11 cellular contexts compared by ENCODE assay signal in genomic region chr12:130162267-130162666, GRCh38. TPM values are rescaled to one million over a fixed set of nuclear protein-coding genes. Genes with fewer than 3 reads are reported as not detected.
A peak's percentile ranks its signal among the peaks of the same experiment; 100 is the strongest.
DNase-seq lines count a peak whose midpoint lies in the region; ATAC-seq and TF ChIP-seq lines count a peak whose summit lies in the region.
"Had no signal": no experiment of that assay in that cellular context is flagged by ENCODE, and none has a peak within 500 bp of the region (broad histone marks: within the 10 kb centered on the region; RNA-seq: fewer than 3 reads in every experiment).

Gene FZD10, plus strand, starts transcription at chr12:130162464. Its CDS starts 479 bp downstream, at chr12:130162943.

- peak; percentile 45 for ATAC-seq in upper lobe of right lung

- H3K27ac Mint-ChIP-seq in activated CD4-positive, alpha-beta T cell treated with anti-CD3 and anti-CD28 coated beads, Interleukin-2, amount 10 ng/mL, durations not matched to agents 7 days and 5 days: peak within 1 kb of the TSS; percentile 19
- H3K27ac Mint-ChIP-seq in CD4-positive, alpha-beta memory T cell: no peak within 1 kb of the TSS

- intact Hi-C loops in upper lobe of right lung (cut with DNase I): no loop called here
- intact Hi-C loops in CD4-positive, alpha-beta memory T cell (cut with micrococcal nuclease): no loop called here

- peaks cover 2% of the 10 kb centered on the region for H3K36me3 Mint-ChIP-seq in activated CD4-positive, alpha-beta T cell treated with anti-CD3 and anti-CD28 coated beads, Interleukin-2, amount 10 ng/mL, durations not matched to agents 7 days and 5 days (ENCODE audit: low read depth)
- no peaks in the 10 kb centered on the region for H3K36me3 Mint-ChIP-seq in CD4-positive, alpha-beta memory T cell

- H3K4me3 ChIP-seq in mucosa of stomach (ENCODE audit: low read length) (no peak within 1 kb of the TSS), upper lobe of right lung (peak within 1 kb of the TSS; percentile 42)
- no peak within 1 kb of the TSS for H3K4me3 ChIP-seq in CD4-positive, alpha-beta memory T cell (ENCODE audit: low read length in 2 of 2)

- peak within 1 kb of the TSS; percentile 2 for H3K9ac ChIP-seq in mucosa of stomach (ENCODE audit: low read length)

- CTCF ChIA-PET in activated CD4-positive, alpha-beta T cell treated with anti-CD3 and anti-CD28 coated beads, Interleukin-2, amount 10 ng/mL, durations not matched to agents 7 days and 5 days (lab: Charles Lee): no interaction called here
- CTCF ChIA-PET in CD4-positive, alpha-beta memory T cell (lab: Charles Lee; ENCODE audit: partially characterized antibody): no interaction called here

- peaks cover 42% of the 10 kb centered on the region for H3K27me3 Mint-ChIP-seq in activated CD4-positive, alpha-beta T cell treated with anti-CD3 and anti-CD28 coated beads, Interleukin-2, amount 10 ng/mL, durations not matched to agents 7 days and 5 days
- H3K27me3 Mint-ChIP-seq in CD4-positive, alpha-beta memory T cell: peaks cover 20 to 26% of the 10 kb centered on the region in 2 donors

- DNase-seq in activated CD4-positive, alpha-beta T cell treated with anti-CD3 and anti-CD28 coated beads, Interleukin-2, amount 10 ng/mL, durations not matched to agents 7 days and 5 days: no peak
- no peak for DNase-seq in activated CD4-positive, alpha-beta T cell treated with anti-CD3 and anti-CD28 coated beads for 1 hour
- DNase-seq in ecto neural progenitor cell (ENCODE audit: low spot score) (peak; percentile 96), upper lobe of right lung (peak; percentile 65), HK-2 (ENCODE audit: unreplicated experiment) (no peak), NOMO-1 treated with dmso at 0.1 percent for 144 hours (lab: John Stamatoyannopoulos, UW; ENCODE audit: unreplicated experiment) (no peak)
- DNase-seq in CD4-positive, alpha-beta memory T cell: no peak
- DNase-seq: occipital lobe had no signal

- H3K9me3 ChIP-seq in mucosa of stomach (ENCODE audit: control insufficient read depth, low read length) (no peaks in the 10 kb centered on the region), upper lobe of right lung (no peaks in the 10 kb centered on the region)
- H3K9me3 ChIP-seq in CD4-positive, alpha-beta memory T cell (ENCODE audit: control insufficient read depth in 1 of 2, low read length in 2 of 2): no peaks in the 10 kb centered on the region

- H3K27me3 ChIP-seq in mucosa of stomach (ENCODE audit: control insufficient read depth, insufficient read depth, low read length) (peaks cover 70% of the 10 kb centered on the region), upper lobe of right lung (peaks cover 67% of the 10 kb centered on the region)
- no peaks in the 10 kb centered on the region for H3K27me3 ChIP-seq in CD4-positive, alpha-beta memory T cell (ENCODE audit: insufficient read depth, low read length)

- peaks cover 4% of the 10 kb centered on the region for H3K4me1 Mint-ChIP-seq in activated CD4-positive, alpha-beta T cell treated with anti-CD3 and anti-CD28 coated beads, Interleukin-2, amount 10 ng/mL, durations not matched to agents 7 days and 5 days
- peaks cover 0 to 12% (median 0%) of the 10 kb centered on the region in 4 donors for H3K4me1 Mint-ChIP-seq in CD4-positive, alpha-beta memory T cell

- no peaks in the 10 kb centered on the region for H3K9me3 Mint-ChIP-seq in activated CD4-positive, alpha-beta T cell treated with anti-CD3 and anti-CD28 coated beads, Interleukin-2, amount 10 ng/mL, durations not matched to agents 7 days and 5 days
- H3K9me3 Mint-ChIP-seq in CD4-positive, alpha-beta memory T cell: peaks cover 0 to 2% (median 0%) of the 10 kb centered on the region in 8 donors

- peak within 1 kb of the TSS; percentile 48 for H3K4me3 Mint-ChIP-seq in activated CD4-positive, alpha-beta T cell treated with anti-CD3 and anti-CD28 coated beads, Interleukin-2, amount 10 ng/mL, durations not matched to agents 7 days and 5 days
- H3K4me3 Mint-ChIP-seq in CD4-positive, alpha-beta memory T cell: peak within 1 kb of the TSS in 3 of 8 donors; percentile 58 to 70 (median 62)

- H3K4me1 ChIP-seq in mucosa of stomach (ENCODE audit: control insufficient read depth, insufficient read depth, low read length) (peaks cover 3% of the 10 kb centered on the region), upper lobe of right lung (peaks cover 5% of the 10 kb centered on the region)
- H3K4me1 ChIP-seq in CD4-positive, alpha-beta memory T cell (ENCODE audit: insufficient read depth, low read length): no peaks in the 10 kb centered on the region

- H3K27ac ChIP-seq in upper lobe of right lung: no peak within 1 kb of the TSS
- H3K27ac ChIP-seq in CD4-positive, alpha-beta memory T cell (ENCODE audit: low read depth, low read length): no peak within 1 kb of the TSS
- H3K27ac ChIP-seq: C4-2B, HL-60 had no signal

- H3K36me3 ChIP-seq in mucosa of stomach (ENCODE audit: control insufficient read depth, insufficient read depth, low read length) (no peaks in the 10 kb centered on the region), upper lobe of right lung (no peaks in the 10 kb centered on the region)
- H3K36me3 ChIP-seq in CD4-positive, alpha-beta memory T cell (ENCODE audit: insufficient read depth, low read length): no peaks in the 10 kb centered on the region

- POLR2A ChIA-PET in activated CD4-positive, alpha-beta T cell treated with anti-CD3 and anti-CD28 coated beads, Interleukin-2, amount 10 ng/mL, durations not matched to agents 7 days and 5 days (lab: Charles Lee): no interaction called here
- POLR2A ChIA-PET in CD4-positive, alpha-beta memory T cell (lab: Charles Lee; ENCODE audit: partially characterized antibody): no interaction called here

- TF ChIP-seq CTCF in upper lobe of right lung (IDR thresholded peaks at IDR 0.05): no peak

RNA-seq across cellular contexts. Expression of gene FZD10, which starts in this region (rescaled TPM):
- total RNA-seq in activated CD4-positive, alpha-beta T cell treated with anti-CD3 and anti-CD28 coated beads, Interleukin-2, amount 10 ng/mL, durations not matched to agents 7 days and 5 days: not detected
- 0.84 TPM for total RNA-seq in upper lobe of right lung
- not detected for total RNA-seq in CD4-positive, alpha-beta memory T cell
- not detected for polyA plus RNA-seq in CD4-positive, alpha-beta memory T cell

Comparison
In these comparisons a context has a peak if more than half of its experiments do, and no peak if none do; other contexts are left out.
1. Peak in DNase-seq, ATAC-seq and H3K4me3 ChIP-seq in upper lobe of right lung; RNA of the gene not detected or under 1 TPM.